In genomic region chr15:68383161-68384074, GRCh38 we compare ENCODE assay signal across 8 cellular contexts. TPM values are rescaled to one million over a fixed set of nuclear protein-coding genes. Genes with fewer than 3 reads are reported as not detected.
DNase-seq lines count a peak whose midpoint lies in the region; ATAC-seq and TF ChIP-seq lines count a peak whose summit lies in the region.

No MANE protein-coding gene starts in this region.

- ATAC-seq in GM18502 (IDR thresholded peaks at IDR 0.05; ENCODE audit: poor library complexity, unreplicated experiment) = no peak

- H3K4me1 ChIP-seq in CD4-positive, alpha-beta memory T cell (ENCODE audit: insufficient read depth, low read length) = peaks cover 11% of the 10 kb centered on the region
- no peaks in the 10 kb centered on the region for H3K4me1 ChIP-seq in iPS DF 6.9 (ENCODE audit: control insufficient read depth, insufficient read depth, low read length)

- peaks cover 0 to 6% (median 0%) of the 10 kb centered on the region in 8 donors for H3K9me3 Mint-ChIP-seq in CD4-positive, alpha-beta memory T cell

- no peaks in the 10 kb centered on the region for H3K9me3 ChIP-seq in CD4-positive, alpha-beta memory T cell (ENCODE audit: control insufficient read depth in 1 of 2, low read length in 2 of 2)
- H3K9me3 ChIP-seq in iPS DF 6.9 (ENCODE audit: control insufficient read depth, insufficient read depth, low read length) = no peaks in the 10 kb centered on the region

- H3K36me3 Mint-ChIP-seq in CD4-positive, alpha-beta memory T cell = no peaks in the 10 kb centered on the region

- peaks cover 8 to 13% (median 11%) of the 10 kb centered on the region in 4 donors for H3K4me1 Mint-ChIP-seq in CD4-positive, alpha-beta memory T cell

- in situ Hi-C loops in astrocyte of the spinal cord (cut with HindIII; ENCODE audit: low sequenced_read_pairs) = no loop called here

- DNase-seq in CD4-positive, alpha-beta memory T cell = peak in 4 of 5 donors; percentile 39 to 53 (median 42)
- DNase-seq in H4 (ENCODE audit: low spot score) (peak; percentile 44), RPMI7951 (ENCODE audit: low read depth) (peak; percentile 70), astrocyte of the spinal cord (ENCODE audit: low read depth, low spot score) (peak; percentile 37), iPS DF 6.9 (ENCODE audit: low read depth, low spot score) (peak; percentile 16), retina (no peak)
- DNase-seq in stimulated activated CD4-positive, alpha-beta T cell treated with anti-CD3 and anti-CD28 coated beads, Interleukin-1b, Interleukin-23, amount 100 ng/mL, for 24 hours (ENCODE audit: low read depth in 4 of 4, low spot score in 1 of 4) = peak; percentile 7 to 18 (median 14)

- WGBS in iPS DF 6.9 (ENCODE audit: insufficient coverage, insufficient read length) = no CpG with 5 or more reads among the region's 12 CpGs

- intact Hi-C loops in CD4-positive, alpha-beta memory T cell (cut with micrococcal nuclease) = no loop called here

- TF ChIP-seq CTCF in astrocyte of the spinal cord (IDR thresholded peaks at IDR 0.05; ENCODE audit: low read depth, low read length) = peak; percentile 65

- H3K27ac ChIP-seq in CD4-positive, alpha-beta memory T cell (ENCODE audit: low read depth, low read length) = no peak overlapping the region
- H3K27ac ChIP-seq in iPS DF 6.9 (ENCODE audit: low read length) = no peak overlapping the region

- no peak overlapping the region for H3K4me3 ChIP-seq in CD4-positive, alpha-beta memory T cell (ENCODE audit: low read length in 2 of 2)
- H3K4me3 ChIP-seq in astrocyte of the spinal cord (ENCODE audit: low read depth, low read length) (no peak overlapping the region), iPS DF 6.9 (ENCODE audit: low read length) (no peak overlapping the region)

- H3K27ac Mint-ChIP-seq in CD4-positive, alpha-beta memory T cell = no peak overlapping the region

- CTCF ChIA-PET in CD4-positive, alpha-beta memory T cell (lab: Charles Lee; ENCODE audit: partially characterized antibody) = interaction anchor here (0.6 to 4.4 kb wide), 10 partner anchors 9 to 130 kb away, joined by 3 to 29 read pairs (median 4); no protein-coding TSS in a partner anchor

- H3K27me3 Mint-ChIP-seq in CD4-positive, alpha-beta memory T cell = peaks cover 0 to 5% of the 10 kb centered on the region in 2 donors

- H3K27me3 ChIP-seq in CD4-positive, alpha-beta memory T cell (ENCODE audit: insufficient read depth, low read length) = no peaks in the 10 kb centered on the region
- no peaks in the 10 kb centered on the region for H3K27me3 ChIP-seq in iPS DF 6.9 (ENCODE audit: control insufficient read depth, insufficient read depth, low read length)

- H3K36me3 ChIP-seq in CD4-positive, alpha-beta memory T cell (ENCODE audit: insufficient read depth, low read length) = no peaks in the 10 kb centered on the region
- H3K36me3 ChIP-seq in iPS DF 6.9 (ENCODE audit: control insufficient read depth, insufficient read depth, low read length) = no peaks in the 10 kb centered on the region

- H3K4me3 Mint-ChIP-seq in CD4-positive, alpha-beta memory T cell = no peak overlapping the region

- POLR2A ChIA-PET in CD4-positive, alpha-beta memory T cell (lab: Charles Lee; ENCODE audit: partially characterized antibody) = no interaction called here

RNA-seq across cellular contexts. Expression of gene ITGA11, which starts 48.5 kb away (rescaled TPM):
- not detected for total RNA-seq in CD4-positive, alpha-beta memory T cell
- polyA plus RNA-seq in CD4-positive, alpha-beta memory T cell = not detected
- total RNA-seq in H4 (2014; rRNA removed; shearing (Covaris generic)) = 0.41 and 0.66 TPM in 2 replicates
- total RNA-seq in RPMI7951 (2014; rRNA removed; shearing (Covaris generic)) = 90.7 and 102 TPM in 2 replicates

Comparison
In these comparisons a context has a peak if more than half of its experiments do, and no peak if none do; other contexts are left out.
1. RNA of gene ITGA11, which starts 48.5 kb away (total RNA-seq): 90.7 to 102 TPM in RPMI7951; 0.41 to 0.66 TPM in H4 and not detected in CD4-positive, alpha-beta memory T cell; every median in the first group is over 10 times any median in the second.